Comparison of ENCODE assay signal across 1 cellular context in the genomic region with DNA sequence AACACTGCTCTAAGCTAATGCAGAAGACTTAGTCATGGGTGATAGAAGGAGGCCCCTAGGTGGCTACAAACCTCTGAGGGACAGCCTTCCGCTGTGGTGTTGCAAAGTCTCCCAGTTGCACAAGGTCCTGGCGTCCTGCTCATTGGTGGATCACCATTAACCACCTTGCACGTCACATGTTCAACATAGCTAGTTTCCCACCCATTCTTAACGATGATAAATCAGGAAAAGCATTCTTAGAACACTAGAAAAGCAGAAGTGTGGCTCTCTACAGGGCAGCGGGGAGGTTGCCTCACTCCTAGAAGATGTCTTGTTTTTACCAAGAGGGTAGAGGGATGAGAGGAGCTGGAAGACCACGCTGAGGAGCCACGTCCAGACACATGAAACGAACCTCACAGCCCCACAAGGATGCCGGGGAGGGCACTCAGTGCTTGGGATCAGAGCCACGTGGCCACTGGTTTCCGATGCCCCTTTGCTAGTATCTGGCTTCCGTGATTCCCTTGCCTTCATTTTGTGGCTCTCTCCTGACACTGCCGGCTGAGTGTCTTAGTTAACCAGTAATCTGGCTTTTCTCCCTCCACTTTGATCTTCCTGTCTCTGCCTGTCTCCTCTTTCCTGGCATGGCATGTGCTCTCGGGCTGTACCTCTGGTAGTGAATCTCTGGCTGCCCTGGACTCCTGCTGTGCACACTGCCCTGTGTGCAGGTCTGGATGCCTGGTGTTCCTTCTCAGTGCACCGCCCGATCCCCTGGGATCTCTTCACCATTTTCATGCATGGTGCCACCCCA.
A peak's percentile ranks its signal among the peaks of the same experiment; 100 is the strongest.
TF ChIP-seq lines count a peak whose summit lies in the region.

No MANE protein-coding gene starts in this region.

TF ChIP-seq in HepG2, 621 proteins besides CTCF, POLR2A, EP300 and RAD21 (continued from another document and continues in another):
- peak; percentile 63 for TF ChIP-seq ZNF18 (CRISPR knock-in tag; IDR thresholded peaks at IDR 0.05; ENCODE audit: insufficient replicate concordance)
- no peak; the same call in 1 of the 2 replicates for TF ChIP-seq MIER2 (CRISPR knock-in tag; IDR thresholded peaks at IDR 0.05)
- 0 out of 2 replicates have a peak, but pooled peaks have one; percentile 58 for TF ChIP-seq ZNF354B (CRISPR knock-in tag; IDR thresholded peaks at IDR 0.05)
- 0 out of 2 replicates have a peak, but pooled peaks have one; percentile 37 for TF ChIP-seq KMT2B (CRISPR knock-in tag; IDR thresholded peaks at IDR 0.05)
- no peak for TF ChIP-seq ZNF672 (CRISPR knock-in tag; IDR thresholded peaks at IDR 0.05)
- 0 out of 2 replicates have a peak, but pooled peaks have one; percentile 62 for TF ChIP-seq ISX (CRISPR knock-in tag; conservative IDR thresholded peaks at IDR 0.05)
- TF ChIP-seq THRA (CRISPR knock-in tag; IDR thresholded peaks at IDR 0.05; ENCODE audit: borderline replicate concordance), result peak; percentile 55; the same call in 1 of the 2 replicates
- no peak for TF ChIP-seq GABPA (IDR thresholded peaks at IDR 0.05; ENCODE audit: low read depth, low read length)
- peak; percentile 78 for TF ChIP-seq GABPA (CRISPR knock-in tag; IDR thresholded peaks at IDR 0.05; ENCODE audit: low read depth)
- TF ChIP-seq, protein P1, sequence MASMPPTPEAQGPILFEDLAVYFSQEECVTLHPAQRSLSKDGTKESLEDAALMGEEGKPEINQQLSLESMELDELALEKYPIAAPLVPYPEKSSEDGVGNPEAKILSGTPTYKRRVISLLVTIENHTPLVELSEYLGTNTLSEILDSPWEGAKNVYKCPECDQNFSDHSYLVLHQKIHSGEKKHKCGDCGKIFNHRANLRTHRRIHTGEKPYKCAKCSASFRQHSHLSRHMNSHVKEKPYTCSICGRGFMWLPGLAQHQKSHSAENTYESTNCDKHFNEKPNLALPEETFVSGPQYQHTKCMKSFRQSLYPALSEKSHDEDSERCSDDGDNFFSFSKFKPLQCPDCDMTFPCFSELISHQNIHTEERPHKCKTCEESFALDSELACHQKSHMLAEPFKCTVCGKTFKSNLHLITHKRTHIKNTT (CRISPR knock-in tag; IDR thresholded peaks at IDR 0.05), result no peak
- TF ChIP-seq ZNF280D (CRISPR knock-in tag; IDR thresholded peaks at IDR 0.05), result peak; percentile 96
- peak; percentile 79 for TF ChIP-seq TEAD3 (CRISPR knock-in tag; optimal IDR thresholded peaks at IDR 0.05; ENCODE audit: borderline replicate concordance)
- TF ChIP-seq, protein P2, sequence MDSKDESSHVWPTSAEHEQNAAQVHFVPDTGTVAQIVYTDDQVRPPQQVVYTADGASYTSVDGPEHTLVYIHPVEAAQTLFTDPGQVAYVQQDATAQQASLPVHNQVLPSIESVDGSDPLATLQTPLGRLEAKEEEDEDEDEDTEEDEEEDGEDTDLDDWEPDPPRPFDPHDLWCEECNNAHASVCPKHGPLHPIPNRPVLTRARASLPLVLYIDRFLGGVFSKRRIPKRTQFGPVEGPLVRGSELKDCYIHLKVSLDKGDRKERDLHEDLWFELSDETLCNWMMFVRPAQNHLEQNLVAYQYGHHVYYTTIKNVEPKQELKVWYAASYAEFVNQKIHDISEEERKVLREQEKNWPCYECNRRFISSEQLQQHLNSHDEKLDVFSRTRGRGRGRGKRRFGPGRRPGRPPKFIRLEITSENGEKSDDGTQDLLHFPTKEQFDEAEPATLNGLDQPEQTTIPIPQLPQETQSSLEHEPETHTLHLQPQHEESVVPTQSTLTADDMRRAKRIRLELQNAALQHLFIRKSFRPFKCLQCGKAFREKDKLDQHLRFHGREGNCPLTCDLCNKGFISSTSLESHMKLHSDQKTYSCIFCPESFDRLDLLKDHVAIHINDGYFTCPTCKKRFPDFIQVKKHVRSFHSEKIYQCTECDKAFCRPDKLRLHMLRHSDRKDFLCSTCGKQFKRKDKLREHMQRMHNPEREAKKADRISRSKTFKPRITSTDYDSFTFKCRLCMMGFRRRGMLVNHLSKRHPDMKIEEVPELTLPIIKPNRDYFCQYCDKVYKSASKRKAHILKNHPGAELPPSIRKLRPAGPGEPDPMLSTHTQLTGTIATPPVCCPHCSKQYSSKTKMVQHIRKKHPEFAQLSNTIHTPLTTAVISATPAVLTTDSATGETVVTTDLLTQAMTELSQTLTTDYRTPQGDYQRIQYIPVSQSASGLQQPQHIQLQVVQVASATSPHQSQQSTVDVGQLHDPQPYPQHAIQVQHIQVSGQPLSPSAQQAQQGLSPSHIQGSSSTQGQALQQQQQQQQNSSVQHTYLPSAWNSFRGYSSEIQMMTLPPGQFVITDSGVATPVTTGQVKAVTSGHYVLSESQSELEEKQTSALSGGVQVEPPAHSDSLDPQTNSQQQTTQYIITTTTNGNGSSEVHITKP (CRISPR knock-in tag; IDR thresholded peaks at IDR 0.05; ENCODE audit: low read depth), result 0 out of 2 replicates have a peak, but pooled peaks have one; percentile 59
- TF ChIP-seq SNAPC2 (CRISPR knock-in tag; IDR thresholded peaks at IDR 0.05), result peak; percentile 78
- TF ChIP-seq CAMTA2 (CRISPR knock-in tag; IDR thresholded peaks at IDR 0.05; ENCODE audit: borderline replicate concordance), result no peak
- peak; percentile 85 for TF ChIP-seq ZNF547 (CRISPR knock-in tag; IDR thresholded peaks at IDR 0.05)
- peak; percentile 53; the same call in 1 of the 2 replicates for TF ChIP-seq ZFY (CRISPR knock-in tag; IDR thresholded peaks at IDR 0.05)
- TF ChIP-seq THAP7 (CRISPR knock-in tag; IDR thresholded peaks at IDR 0.05), result peak; percentile 45
- TF ChIP-seq ZBTB3 (CRISPR knock-in tag; IDR thresholded peaks at IDR 0.05; ENCODE audit: borderline replicate concordance, low read depth), result no peak
- TF ChIP-seq KLF6 (CRISPR knock-in tag; IDR thresholded peaks at IDR 0.05), result 0 out of 2 replicates have a peak, but pooled peaks have one; percentile 59
- TF ChIP-seq PREB (CRISPR knock-in tag; IDR thresholded peaks at IDR 0.05), result no peak
- peak; percentile 87; the same call in 1 of the 2 replicates for TF ChIP-seq ZMAT3 (CRISPR knock-in tag; conservative IDR thresholded peaks at IDR 0.05)
- peak in 1 of 2 experiments; percentile 27; a peak in 1 of 4 replicates for TF ChIP-seq REST (IDR thresholded peaks at IDR 0.05; ENCODE audit: borderline replicate concordance in 1 of 2, low read depth in 1 of 2, low read length in 2 of 2)
- no peak for TF ChIP-seq HOXA9 (CRISPR knock-in tag; IDR thresholded peaks at IDR 0.05; ENCODE audit: borderline replicate concordance)
- 0 out of 2 replicates have a peak, but pooled peaks have one; percentile 22 for TF ChIP-seq HIVEP1 (CRISPR knock-in tag; IDR thresholded peaks at IDR 0.05)
- peak; percentile 45; the same call in 1 of the 2 replicates for TF ChIP-seq ZNF263 (CRISPR knock-in tag; IDR thresholded peaks at IDR 0.05)
- peak; percentile 67; the same call in 1 of the 2 replicates for TF ChIP-seq MXD4 (CRISPR knock-in tag; IDR thresholded peaks at IDR 0.05)
- peak; percentile 98; the same call in 1 of the 2 replicates for TF ChIP-seq ZNF292 (CRISPR knock-in tag; IDR thresholded peaks at IDR 0.05; ENCODE audit: borderline replicate concordance, low read depth)
- TF ChIP-seq ZNF619 (CRISPR knock-in tag; IDR thresholded peaks at IDR 0.05), result no peak; the same call in 1 of the 2 replicates
- peak; percentile 70; the same call in 1 of the 2 replicates for TF ChIP-seq FLYWCH1 (CRISPR knock-in tag; IDR thresholded peaks at IDR 0.05)
- TF ChIP-seq LCORL (IDR thresholded peaks at IDR 0.05), result no peak
- no peak; the same call in 1 of the 2 replicates for TF ChIP-seq LCORL (CRISPR knock-in tag; IDR thresholded peaks at IDR 0.05)
- TF ChIP-seq SNAI1 (CRISPR knock-in tag; IDR thresholded peaks at IDR 0.05; ENCODE audit: borderline replicate concordance), result no peak
- TF ChIP-seq ZSCAN31 (CRISPR knock-in tag; IDR thresholded peaks at IDR 0.05; ENCODE audit: low read depth), result peak; percentile 85
- TF ChIP-seq KMT2A (CRISPR knock-in tag; IDR thresholded peaks at IDR 0.05), result no peak
- no peak for TF ChIP-seq HNRNPUL1 (IDR thresholded peaks at IDR 0.05; ENCODE audit: low read depth, low read length)
- no peak for TF ChIP-seq ZNF720 (CRISPR knock-in tag; IDR thresholded peaks at IDR 0.05)
- peak; percentile 99 for TF ChIP-seq ZNF605 (CRISPR knock-in tag; IDR thresholded peaks at IDR 0.05)
